In genomic region chr6:107711412-107711811, GRCh38 we compare ENCODE assay signal across 15 cellular contexts.
A peak's percentile ranks its signal among the peaks of the same experiment; 100 is the strongest.
DNase-seq lines count a peak whose midpoint lies in the region; ATAC-seq and TF ChIP-seq lines count a peak whose summit lies in the region.
"Had no signal": no experiment of that assay in that cellular context is flagged by ENCODE, and none has a peak within 500 bp of the region (broad histone marks: within the 10 kb centered on the region; RNA-seq: fewer than 3 reads in every experiment).

No MANE protein-coding gene starts in this region.

- H3K27me3 ChIP-seq in IMR-90 (ENCODE audit: control insufficient read depth, insufficient read depth, low read length) (peaks cover 2% of the 10 kb centered on the region; the same call in 1 of the 2 replicates), dorsolateral prefrontal cortex (peaks cover 0 to 5% (median 0%) of the 10 kb centered on the region in 45 donors)
- H3K27me3 ChIP-seq: BE2C, SJCRH30 had no signal

- peak overlapping the region; percentile 96 for H3K27ac Mint-ChIP-seq in activated T-cell treated with anti-CD3 and anti-CD28 coated beads, Interleukin-2, amount 50 U/mL, for 24 hours
- peak overlapping the region in 2 of 3 experiments; percentile 0 to 69 for H3K27ac Mint-ChIP-seq in nephron

- peaks cover 7% of the 10 kb centered on the region; the same call in 1 of the 2 replicates for H3K4me1 ChIP-seq in IMR-90 (ENCODE audit: control insufficient read depth, insufficient read depth, low read length)

- no peaks in the 10 kb centered on the region for H3K27me3 Mint-ChIP-seq in activated T-cell treated with anti-CD3 and anti-CD28 coated beads, Interleukin-2, amount 50 U/mL, for 24 hours
- peaks cover 26% of the 10 kb centered on the region for H3K27me3 Mint-ChIP-seq in nephron (ENCODE audit: low read depth)

- intact Hi-C loops in IMR-90 (cut with micrococcal nuclease): no loop called here
- intact Hi-C loops in dorsolateral prefrontal cortex (cut with DNase I): no loop called here

- dilution Hi-C loops in IMR-90 (cut with HindIII; ENCODE audit: low sequenced_read_pairs, unreplicated experiment): no loop called here

- H3K9ac ChIP-seq in IMR-90 (ENCODE audit: low read depth, low read length): no peak overlapping the region

- H3K9me3 Mint-ChIP-seq in activated T-cell treated with anti-CD3 and anti-CD28 coated beads, Interleukin-2, amount 50 U/mL, for 24 hours: peaks cover 1% of the 10 kb centered on the region
- H3K9me3 Mint-ChIP-seq in nephron: no peaks in the 10 kb centered on the region
- H3K9me3 Mint-ChIP-seq: CD4-positive, CD25-positive, alpha-beta regulatory T cell had no signal

- H3K18ac ChIP-seq in IMR-90 (ENCODE audit: low read depth, low read length): no peak overlapping the region

- TF ChIP-seq POLR2A in IMR-90 (IDR thresholded peaks at IDR 0.05; ENCODE audit: low read depth, low read length): no peak

- H4K20me1 ChIP-seq in IMR-90 (ENCODE audit: insufficient read depth, low read length): no peaks in the 10 kb centered on the region

- H2BK120ac ChIP-seq in IMR-90 (ENCODE audit: low read depth, low read length): no peak overlapping the region

- no peak overlapping the region for H4K91ac ChIP-seq in IMR-90 (ENCODE audit: insufficient read depth, low read depth, low read length)

- no TSS peak for BruUV-seq in IMR-90 (replicated peaks; lab: Mats Ljungman, UMichigan)

- TF ChIP-seq RAD21 in IMR-90 (IDR thresholded peaks at IDR 0.05; ENCODE audit: low read length): no peak

- CTCF ChIA-PET in IMR-90 (lab: Yijun Ruan, JAX): no interaction called here

- H3K4me3 ChIP-seq in IMR-90 (ENCODE audit: insufficient read depth, low read depth, low read length): no peak overlapping the region
- H3K4me3 ChIP-seq in dorsolateral prefrontal cortex: no peak overlapping the region
- H3K4me3 ChIP-seq: PC-9, SJCRH30 had no signal

- no peak overlapping the region for H3K4ac ChIP-seq in IMR-90 (ENCODE audit: low read depth, low read length)

- H3K36me3 ChIP-seq in IMR-90 (ENCODE audit: control insufficient read depth, insufficient read depth, low read length): no peaks in the 10 kb centered on the region
- H3K36me3 ChIP-seq: BE2C, SJCRH30 had no signal

- no peak overlapping the region for H3K56ac ChIP-seq in IMR-90 (ENCODE audit: extremely low read depth, insufficient read depth, low read length)

- H2AK9ac ChIP-seq in IMR-90 (replicated peaks; ENCODE audit: low read depth, low read length, poor library complexity): no peak overlapping the region

- DNase-seq in activated T-cell treated with anti-CD3 and anti-CD28 coated beads, Interleukin-2, amount 50 U/mL, for 24 hours: no peak
- DNase-seq in activated T-cell treated with anti-CD3 and anti-CD28 coated beads, Interleukin-2, amount 50 U/mL, for 48 hours: no peak
- DNase-seq in IMR-90 (peak; percentile 61), dermis blood vessel endothelial cell (peak; percentile 6), NCI-H345 treated with DMSO at 0.1 percent for 48 hours (lab: John Stamatoyannopoulos, UW; ENCODE audit: unreplicated experiment) (no peak), dorsolateral prefrontal cortex (no peak)
- DNase-seq: BE2C; CD4-positive, CD25-positive, alpha-beta regulatory T cell; NCI-H1105 treated with DMSO at 0.1 percent for 48 hours; NCI-H1694; NCI-H2227 treated with DMSO at 0.1 percent for 48 hours; SJCRH30 had no signal

- H3K9me1 ChIP-seq in IMR-90 (ENCODE audit: insufficient read depth, low read length): no peaks in the 10 kb centered on the region

- TF ChIP-seq CTCF in IMR-90 (conservative IDR thresholded peaks at IDR 0.05; ENCODE audit: low read depth, low read length) (no peak), nephron (IDR thresholded peaks at IDR 0.05; ENCODE audit: unreplicated experiment in 3 of 3) (no peak), dorsolateral prefrontal cortex (IDR thresholded peaks at IDR 0.05 in 54 of 56, conservative IDR thresholded peaks at IDR 0.05 in 2 of 56; ENCODE audit: low read depth in 1 of 56, partially characterized antibody in 56 of 56) (no peak)

- no peak overlapping the region for H4K5ac ChIP-seq in IMR-90 (ENCODE audit: low read depth, low read length)

- peak overlapping the region; percentile 0; the same call in 1 of the 2 replicates for H3K4me2 ChIP-seq in IMR-90 (ENCODE audit: low read depth, low read length)
- H3K4me2 ChIP-seq: PC-9 had no signal

- no peak overlapping the region for H2BK20ac ChIP-seq in IMR-90 (ENCODE audit: low read depth, low read length)

- ATAC-seq in IMR-90 (ENCODE audit: low read depth): no peak
- no peak for ATAC-seq in GM19397 (IDR thresholded peaks at IDR 0.05; ENCODE audit: unreplicated experiment)

- no peak overlapping the region for H3K14ac ChIP-seq in IMR-90 (replicated peaks; ENCODE audit: low read depth, low read length)

- peaks cover 16% of the 10 kb centered on the region for H3K36me3 Mint-ChIP-seq in activated T-cell treated with anti-CD3 and anti-CD28 coated beads, Interleukin-2, amount 50 U/mL, for 24 hours (ENCODE audit: low read depth)
- no peaks in the 10 kb centered on the region for H3K36me3 Mint-ChIP-seq in nephron (ENCODE audit: low read depth)

- no peak overlapping the region for H3K23ac ChIP-seq in IMR-90 (ENCODE audit: low read depth, low read length)

- H4K8ac ChIP-seq in IMR-90 (ENCODE audit: low read depth in 2 of 2, low read length in 2 of 2): no peak overlapping the region

- no peak overlapping the region for H2AFZ ChIP-seq in IMR-90 (replicated peaks; ENCODE audit: low read length, poor library complexity)
- H2AFZ ChIP-seq: PC-9 had no signal

- peaks cover 57% of the 10 kb centered on the region for H3K4me1 Mint-ChIP-seq in activated T-cell treated with anti-CD3 and anti-CD28 coated beads, Interleukin-2, amount 50 U/mL, for 24 hours (ENCODE audit: low read depth)
- H3K4me1 Mint-ChIP-seq in nephron: peaks cover 30% of the 10 kb centered on the region

- no peaks in the 10 kb centered on the region for H3K9me3 ChIP-seq in IMR-90 (ENCODE audit: control insufficient read depth, insufficient read depth, low read length)
- H3K9me3 ChIP-seq: BE2C, SJCRH30 had no signal

- H2BK5ac ChIP-seq in IMR-90 (ENCODE audit: low read depth, low read length, poor library complexity, severe bottlenecking): no peak overlapping the region

- no peaks in the 10 kb centered on the region for H3K79me1 ChIP-seq in IMR-90 (ENCODE audit: low read depth in 1 of 2, low read length in 2 of 2)

- whole genome bisulfite sequencing in IMR-90 (ENCODE audit: extremely low coverage in 2 of 2, insufficient read length in 1 of 2), 2 experiments: no CpG with 5 or more reads among the region's 3 CpGs

- in situ Hi-C loops in IMR-90 (cut with MboI; ENCODE audit: low sequenced_read_pairs): no loop called here

- POLR2A ChIA-PET in IMR-90 (lab: Charles Lee; ENCODE audit: unreplicated experiment): interaction anchor here (0.7 kb wide), 1 partner anchor 32 kb away, joined by 3 read pairs; no protein-coding TSS in a partner anchor

- H3K27ac ChIP-seq in IMR-90 (ENCODE audit: insufficient read depth, low read length): no peak overlapping the region
- no peak overlapping the region for H3K27ac ChIP-seq in dorsolateral prefrontal cortex
- H3K27ac ChIP-seq: PC-9, SJCRH30 had no signal

- no peak overlapping the region for H2AK5ac ChIP-seq in IMR-90 (ENCODE audit: low read depth, low read length)

- no peak overlapping the region for H3K4me3 Mint-ChIP-seq in activated T-cell treated with anti-CD3 and anti-CD28 coated beads, Interleukin-2, amount 50 U/mL, for 24 hours
- no peak overlapping the region for H3K4me3 Mint-ChIP-seq in nephron
- H3K4me3 Mint-ChIP-seq: CD4-positive, CD25-positive, alpha-beta regulatory T cell had no signal

- no peak overlapping the region for H2BK15ac ChIP-seq in IMR-90 (ENCODE audit: low read depth, low read length)

TF ChIP-seq in IMR-90, 13 proteins besides CTCF, POLR2A, EP300 and RAD21:
- TF ChIP-seq MXI1 (IDR thresholded peaks at IDR 0.05; ENCODE audit: borderline replicate concordance, low read depth, low read length): no peak
- no peak for TF ChIP-seq BHLHE40 (IDR thresholded peaks at IDR 0.05; ENCODE audit: low read depth, low read length)
- TF ChIP-seq SMC3 (IDR thresholded peaks at IDR 0.05; ENCODE audit: low read depth, low read length): no peak
- TF ChIP-seq MAFK (IDR thresholded peaks at IDR 0.05; ENCODE audit: low read depth, low read length): no peak
- TF ChIP-seq ELK1 (IDR thresholded peaks at IDR 0.05; ENCODE audit: borderline replicate concordance, low read depth, low read length): no peak
- no peak for TF ChIP-seq MAZ (IDR thresholded peaks at IDR 0.05; ENCODE audit: borderline replicate concordance, low read depth, low read length)
- no peak for TF ChIP-seq RCOR1 (IDR thresholded peaks at IDR 0.05; ENCODE audit: insufficient replicate concordance, low read length)
- TF ChIP-seq USF2 (IDR thresholded peaks at IDR 0.05; ENCODE audit: low read depth, low read length): no peak
- no peak for TF ChIP-seq FOS (IDR thresholded peaks at IDR 0.05; ENCODE audit: low read depth, low read length)
- TF ChIP-seq NFE2L2 (IDR thresholded peaks at IDR 0.05; ENCODE audit: low read depth, low read length): no peak
- TF ChIP-seq RFX5 (IDR thresholded peaks at IDR 0.05; ENCODE audit: low read depth, low read length): no peak
- TF ChIP-seq CEBPB (IDR thresholded peaks at IDR 0.05; ENCODE audit: low read depth, low read length): no peak
- no peak for TF ChIP-seq CHD1 (IDR thresholded peaks at IDR 0.05; ENCODE audit: low read depth, low read length)

Comparison
In these comparisons a context has a peak if more than half of its experiments do, and no peak if none do; other contexts are left out.
1. DNase-seq: peak in IMR-90 (single experiment) and dermis blood vessel endothelial cell (single experiment); none in activated T-cell treated with anti-CD3 and anti-CD28 coated beads, Interleukin-2, amount 50 U/mL, for 24 hours (single experiment), activated T-cell treated with anti-CD3 and anti-CD28 coated beads, Interleukin-2, amount 50 U/mL, for 48 hours (0 of 2), NCI-H345 treated with DMSO at 0.1 percent for 48 hours (single experiment) and dorsolateral prefrontal cortex (0 of 10).